Comparison of ENCODE assay signal across 1 cellular context in the genomic region with DNA sequence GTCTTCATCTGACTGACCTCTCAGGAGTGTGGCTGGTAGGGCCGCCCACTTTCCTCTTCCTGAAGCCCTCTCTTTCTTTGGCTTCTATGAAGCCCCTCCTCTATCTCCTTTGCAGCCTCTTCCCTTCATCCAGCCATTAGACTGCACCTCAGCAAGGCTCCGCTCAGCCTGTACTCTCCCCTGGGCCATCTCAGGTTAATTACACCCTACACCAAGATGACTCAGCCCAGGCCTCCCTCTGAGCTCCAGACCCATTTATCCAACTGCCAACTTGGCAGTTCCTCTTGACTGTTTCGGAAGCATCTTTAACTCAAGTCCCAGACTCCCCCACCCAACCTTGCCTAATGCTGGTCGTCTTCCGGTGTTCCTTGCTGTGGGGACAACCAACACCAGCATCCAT.
TF ChIP-seq lines count a peak whose summit lies in the region.

No MANE protein-coding gene starts in this region.

TF ChIP-seq in H1, 55 proteins besides CTCF, POLR2A, EP300 and RAD21:
- no peak for TF ChIP-seq TEAD4 (IDR thresholded peaks at IDR 0.05; ENCODE audit: low read depth, low read length)
- peak; percentile 46 for TF ChIP-seq EZH2 (IDR thresholded peaks at IDR 0.05; ENCODE audit: low read depth, low read length, severe bottlenecking)
- no peak for TF ChIP-seq SP1 (IDR thresholded peaks at IDR 0.05; ENCODE audit: low read depth, low read length)
- TF ChIP-seq RXRA (IDR thresholded peaks at IDR 0.05; ENCODE audit: insufficient read depth, low read depth, low read length) = no peak
- no peak for TF ChIP-seq BCL11A (IDR thresholded peaks at IDR 0.05; ENCODE audit: low read depth in 2 of 2, low read length in 2 of 2)
- peak; percentile 29; the same call in 1 of the 2 replicates for TF ChIP-seq SUZ12 (IDR thresholded peaks at IDR 0.05; ENCODE audit: low read length)
- no peak for TF ChIP-seq FOSL1 (IDR thresholded peaks at IDR 0.05; ENCODE audit: insufficient read depth, low read depth, low read length)
- TF ChIP-seq POLR2AphosphoS5 (IDR thresholded peaks at IDR 0.05; ENCODE audit: low read depth, low read length) = no peak
- no peak for TF ChIP-seq CREB1 (IDR thresholded peaks at IDR 0.05)
- TF ChIP-seq KDM5A (IDR thresholded peaks at IDR 0.05; ENCODE audit: low read length) = no peak
